In genomic region chr1:157472959-157473358, GRCh38 we compare ENCODE assay signal across 22 cellular contexts.
"Had no signal": no experiment of that assay in that cellular context is flagged by ENCODE, and none has a peak within 500 bp of the region (broad histone marks: within the 10 kb centered on the region; RNA-seq: fewer than 3 reads in every experiment).

No MANE protein-coding gene starts in this region.

- H3K27ac Mint-ChIP-seq: activated naive CD8-positive, alpha-beta T cell; brain; T-helper 1 cell treated with Interleukin-12 subunit alpha and Interleukin-12 subunit beta and Interleukin-4 antibody, amounts not matched to agents 30 μg/mL and 1 μg/mL, for 36 hours; WTC11 had no signal

- H3K4me1 Mint-ChIP-seq: brain; central memory CD8-positive, alpha-beta T cell had no signal

- H3K4me3 Mint-ChIP-seq: activated naive CD8-positive, alpha-beta T cell; activated T-cell treated with anti-CD3 and anti-CD28 coated beads, Interleukin-2, amount 50 U/mL, for 4 hours; brain; central memory CD8-positive, alpha-beta T cell; T-helper 1 cell treated with Interleukin-12 subunit alpha and Interleukin-12 subunit beta and Interleukin-4 antibody, amounts not matched to agents 30 μg/mL and 1 μg/mL, for 36 hours; WTC11 had no signal

- DNase-seq: activated CD4-positive, alpha-beta T cell treated with anti-CD3 and anti-CD28 coated beads for 48 hours; activated CD4-positive, alpha-beta T cell treated with anti-CD3 and anti-CD28 coated beads, Interleukin-2, amount 50 U/mL, for 48 hours; activated CD4-positive, CD25-positive, alpha-beta regulatory T cell treated with anti-CD3 and anti-CD28 coated beads, Interleukin-2, amount 50 U/mL, for 72 hours; activated CD8-positive, alpha-beta memory T cell treated with anti-CD3 and anti-CD28 coated beads for 24 hours; activated effector memory CD4-positive, alpha-beta T cell treated with anti-CD3 and anti-CD28 coated beads, Interleukin-2, amount 50 U/mL, for 16 hours; activated naive CD4-positive, alpha-beta T cell treated with Interleukin-2 at 50 U/mL for 16 hours; activated T-cell treated with anti-CD3 and anti-CD28 coated beads, Interleukin-2, amount 50 U/mL, for 4 hours; amygdala; MG63; MV-4-11; NCI-H1092 treated with DMSO at 0.1 percent for 48 hours; NCI-H1436 treated with DMSO at 0.1 percent for 48 hours; NCI-H187; NCI-H2081; NCI-H524 treated with DMSO at 0.1 percent for 48 hours; PC-3; SHP77 had no signal

- H3K36me3 Mint-ChIP-seq: brain had no signal

- ATAC-seq: activated T-cell treated with anti-CD3 and anti-CD28 coated beads, Interleukin-2, amount 50 U/mL, for 4 hours; PC-3; WTC11 had no signal
